ENCODE assay signal across 1 cellular context in genomic region chr1:204516180-204516879, GRCh38.
TF ChIP-seq lines count a peak whose summit lies in the region.

MDM4 (plus strand) TSS chr1:204516406; CDS start chr1:204525519, 9,113 bp downstream.

TF ChIP-seq in HepG2, 621 proteins besides CTCF, POLR2A, EP300 and RAD21 (continued from another document and continues in another):
- TF ChIP-seq, protein P1, sequence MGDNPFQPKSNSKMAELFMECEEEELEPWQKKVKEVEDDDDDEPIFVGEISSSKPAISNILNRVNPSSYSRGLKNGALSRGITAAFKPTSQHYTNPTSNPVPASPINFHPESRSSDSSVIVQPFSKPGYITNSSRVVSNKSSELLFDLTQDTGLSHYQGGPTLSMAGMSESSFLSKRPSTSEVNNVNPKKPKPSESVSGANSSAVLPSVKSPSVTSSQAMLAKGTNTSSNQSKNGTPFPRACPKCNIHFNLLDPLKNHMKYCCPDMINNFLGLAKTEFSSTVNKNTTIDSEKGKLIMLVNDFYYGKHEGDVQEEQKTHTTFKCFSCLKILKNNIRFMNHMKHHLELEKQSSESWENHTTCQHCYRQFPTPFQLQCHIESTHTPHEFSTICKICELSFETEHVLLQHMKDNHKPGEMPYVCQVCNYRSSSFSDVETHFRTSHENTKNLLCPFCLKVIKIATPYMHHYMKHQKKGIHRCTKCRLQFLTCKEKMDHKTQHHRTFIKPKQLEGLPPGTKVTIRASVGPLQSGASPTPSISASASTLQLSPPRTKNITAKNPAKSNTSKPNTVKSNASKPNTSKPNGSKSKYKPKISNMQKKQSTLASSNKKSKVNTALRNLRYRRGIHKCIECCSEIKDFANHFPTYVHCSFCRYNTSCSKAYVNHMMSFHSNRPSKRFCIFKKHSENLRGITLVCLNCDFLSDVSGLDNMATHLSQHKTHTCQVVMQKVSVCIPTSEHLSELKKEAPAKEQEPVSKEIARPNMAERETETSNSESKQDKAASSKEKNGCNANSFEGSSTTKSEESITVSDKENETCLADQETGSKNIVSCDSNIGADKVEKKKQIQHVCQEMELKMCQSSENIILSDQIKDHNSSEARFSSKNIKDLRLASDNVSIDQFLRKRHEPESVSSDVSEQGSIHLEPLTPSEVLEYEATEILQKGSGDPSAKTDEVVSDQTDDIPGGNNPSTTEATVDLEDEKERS (CRISPR knock-in tag; IDR thresholded peaks at IDR 0.05) = peak; percentile 92; the same call in 1 of the 2 replicates
- TF ChIP-seq IRX3 (CRISPR knock-in tag; IDR thresholded peaks at IDR 0.05; ENCODE audit: borderline replicate concordance, low read depth) = peak; percentile 66; the same call in 1 of the 2 replicates
- peak; percentile 97 for TF ChIP-seq ZNF546 (CRISPR knock-in tag; conservative IDR thresholded peaks at IDR 0.05)
- peak; percentile 90; the same call in 1 of the 2 replicates for TF ChIP-seq KDM5B (CRISPR knock-in tag; IDR thresholded peaks at IDR 0.05; ENCODE audit: borderline replicate concordance)
- TF ChIP-seq MLX (CRISPR knock-in tag; IDR thresholded peaks at IDR 0.05) = peak; percentile 52; the same call in 1 of the 2 replicates
- no peak for TF ChIP-seq AKNA (CRISPR knock-in tag; IDR thresholded peaks at IDR 0.05; ENCODE audit: borderline replicate concordance)
- 0 out of 2 replicates have a peak, but pooled peaks have one; percentile 53 for TF ChIP-seq MTA3 (CRISPR knock-in tag; IDR thresholded peaks at IDR 0.05)
- peak; percentile 58 for TF ChIP-seq TCF7 (IDR thresholded peaks at IDR 0.05; ENCODE audit: low read depth)
- TF ChIP-seq TGIF2 (CRISPR knock-in tag; IDR thresholded peaks at IDR 0.05) = no peak
- TF ChIP-seq TMF1 (CRISPR knock-in tag; IDR thresholded peaks at IDR 0.05; ENCODE audit: low read depth) = peak; percentile 76
- TF ChIP-seq, protein P2, sequence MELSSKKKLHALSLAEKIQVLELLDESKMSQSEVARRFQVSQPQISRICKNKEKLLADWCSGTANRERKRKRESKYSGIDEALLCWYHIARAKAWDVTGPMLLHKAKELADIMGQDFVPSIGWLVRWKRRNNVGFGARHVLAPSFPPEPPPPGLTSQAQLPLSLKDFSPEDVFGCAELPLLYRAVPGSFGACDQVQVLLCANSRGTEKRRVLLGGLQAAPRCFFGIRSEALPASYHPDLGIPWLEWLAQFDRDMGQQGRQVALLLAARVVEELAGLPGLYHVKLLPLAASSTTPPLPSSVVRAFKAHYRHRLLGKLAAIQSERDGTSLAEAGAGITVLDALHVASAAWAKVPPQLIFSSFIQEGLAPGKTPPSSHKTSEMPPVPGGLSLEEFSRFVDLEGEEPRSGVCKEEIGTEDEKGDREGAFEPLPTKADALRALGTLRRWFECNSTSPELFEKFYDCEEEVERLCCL (CRISPR knock-in tag; IDR thresholded peaks at IDR 0.05; ENCODE audit: borderline replicate concordance) = peak; percentile 89; the same call in 1 of the 2 replicates
- TF ChIP-seq ELF1 (CRISPR knock-in tag; IDR thresholded peaks at IDR 0.05) = peak; percentile 90
- peak; percentile 94 for TF ChIP-seq ZFP91 (CRISPR knock-in tag; IDR thresholded peaks at IDR 0.05; ENCODE audit: borderline replicate concordance)
- TF ChIP-seq ARNT2 (CRISPR knock-in tag; IDR thresholded peaks at IDR 0.05; ENCODE audit: low read depth) = peak; percentile 86
- TF ChIP-seq NFATC3 (CRISPR knock-in tag; IDR thresholded peaks at IDR 0.05) = peak; percentile 92; the same call in 1 of the 2 replicates
- TF ChIP-seq IRF9 (CRISPR knock-in tag; IDR thresholded peaks at IDR 0.05; ENCODE audit: borderline replicate concordance) = peak; percentile 66; the same call in 1 of the 2 replicates
- TF ChIP-seq BCL6 (CRISPR knock-in tag; IDR thresholded peaks at IDR 0.05) = peak; percentile 50; the same call in 1 of the 2 replicates
- TF ChIP-seq SRSF4 (IDR thresholded peaks at IDR 0.05; ENCODE audit: low read depth, low read length, poor library complexity, severe bottlenecking) = no peak
- no peak; the same call in 1 of the 2 replicates for TF ChIP-seq ZBTB4 (CRISPR knock-in tag; IDR thresholded peaks at IDR 0.05; ENCODE audit: borderline replicate concordance)
- TF ChIP-seq PBX2 (CRISPR knock-in tag; IDR thresholded peaks at IDR 0.05) = no peak
- peak; percentile 64; the same call in 1 of the 2 replicates for TF ChIP-seq ZNF563 (CRISPR knock-in tag; IDR thresholded peaks at IDR 0.05)
- TF ChIP-seq ZSCAN21 (CRISPR knock-in tag; IDR thresholded peaks at IDR 0.05; ENCODE audit: borderline replicate concordance) = no peak; the same call in 1 of the 2 replicates
- TF ChIP-seq SYNCRIP (IDR thresholded peaks at IDR 0.05; ENCODE audit: insufficient read depth, low read depth, low read length) = no peak
- no peak for TF ChIP-seq SATB2 (CRISPR knock-in tag; IDR thresholded peaks at IDR 0.05)
- TF ChIP-seq NFIC (IDR thresholded peaks at IDR 0.05; ENCODE audit: low read length) = no peak
- no peak for TF ChIP-seq PLSCR1 (CRISPR knock-in tag; IDR thresholded peaks at IDR 0.05; ENCODE audit: borderline replicate concordance)
- peak; percentile 89 for TF ChIP-seq HOXA9 (CRISPR knock-in tag; IDR thresholded peaks at IDR 0.05; ENCODE audit: borderline replicate concordance)
- TF ChIP-seq PCBP2 (optimal IDR thresholded peaks at IDR 0.05; ENCODE audit: low read depth, low read length, poor library complexity, severe bottlenecking) = peak; percentile 87
- TF ChIP-seq ZNF770 (CRISPR knock-in tag; IDR thresholded peaks at IDR 0.05) = peak; percentile 97
- TF ChIP-seq ATF1 (CRISPR knock-in tag; IDR thresholded peaks at IDR 0.05) = peak; percentile 84
- TF ChIP-seq ZMYM2 (CRISPR knock-in tag; IDR thresholded peaks at IDR 0.05) = 0 out of 2 replicates have a peak, but pooled peaks have one; percentile 48
- peak; percentile 95 for TF ChIP-seq MEF2D (CRISPR knock-in tag; IDR thresholded peaks at IDR 0.05)
- peak; percentile 94; the same call in 1 of the 2 replicates for TF ChIP-seq ZNF350 (CRISPR knock-in tag; IDR thresholded peaks at IDR 0.05; ENCODE audit: borderline replicate concordance, low read depth)
- peak; percentile 72 for TF ChIP-seq ZNF607 (CRISPR knock-in tag; IDR thresholded peaks at IDR 0.05; ENCODE audit: borderline replicate concordance)
- TF ChIP-seq GABPA (IDR thresholded peaks at IDR 0.05; ENCODE audit: low read depth, low read length) = peak; percentile 86
- peak; percentile 98 for TF ChIP-seq GABPA (CRISPR knock-in tag; IDR thresholded peaks at IDR 0.05; ENCODE audit: low read depth)
- 0 out of 2 replicates have a peak, but pooled peaks have one; percentile 68 for TF ChIP-seq SNAI1 (CRISPR knock-in tag; IDR thresholded peaks at IDR 0.05; ENCODE audit: borderline replicate concordance)
- TF ChIP-seq ESRRA (CRISPR knock-in tag; IDR thresholded peaks at IDR 0.05; ENCODE audit: low read depth) = peak; percentile 81
